Comparison of ENCODE assay signal across 25 cellular contexts in genomic region chr5:57229315-57229714, GRCh38.
DNase-seq lines count a peak whose midpoint lies in the region; ATAC-seq and TF ChIP-seq lines count a peak whose summit lies in the region.
"Had no signal": no experiment of that assay in that cellular context is flagged by ENCODE, and none has a peak within 500 bp of the region (broad histone marks: within the 10 kb centered on the region; RNA-seq: fewer than 3 reads in every experiment).

No MANE protein-coding gene starts in this region.

- no peak overlapping the region for H3K27ac ChIP-seq in HEK293 (ENCODE audit: extremely low read depth, low read depth, low read length)
- H3K27ac ChIP-seq: BLaER1 had no signal

- no peaks in the 10 kb centered on the region for H3K27me3 Mint-ChIP-seq in activated T-cell treated with anti-CD3 and anti-CD28 coated beads, Interleukin-2, amount 50 U/mL, for 24 hours
- H3K27me3 Mint-ChIP-seq in central memory CD8-positive, alpha-beta T cell, result no peaks in the 10 kb centered on the region
- H3K27me3 Mint-ChIP-seq: CD4-positive, alpha-beta T cell had no signal

- no peaks in the 10 kb centered on the region for H3K4me1 ChIP-seq in HEK293 (ENCODE audit: control insufficient read depth, insufficient read depth, low read length)
- H3K4me1 ChIP-seq: Caco-2 had no signal

- peaks cover 49% of the 10 kb centered on the region for H3K4me1 Mint-ChIP-seq in activated T-cell treated with anti-CD3 and anti-CD28 coated beads, Interleukin-2, amount 50 U/mL, for 24 hours (ENCODE audit: low read depth)
- peaks cover 40% of the 10 kb centered on the region for H3K4me1 Mint-ChIP-seq in central memory CD8-positive, alpha-beta T cell

- no peaks in the 10 kb centered on the region for H3K9me3 ChIP-seq in HEK293 (ENCODE audit: control insufficient read depth, insufficient read depth, low read depth, low read length)
- H3K9me3 ChIP-seq: Caco-2, SK-N-SH had no signal

- POLR2A ChIA-PET in HEK293 (lab: Yijun Ruan, JAX), result no interaction called here

- H3K4me3 Mint-ChIP-seq in activated T-cell treated with anti-CD3 and anti-CD28 coated beads, Interleukin-2, amount 50 U/mL, for 24 hours, result no peak overlapping the region
- H3K4me3 Mint-ChIP-seq in central memory CD8-positive, alpha-beta T cell, result no peak overlapping the region
- H3K4me3 Mint-ChIP-seq: CD4-positive, alpha-beta T cell had no signal

- H3K9me3 Mint-ChIP-seq in activated T-cell treated with anti-CD3 and anti-CD28 coated beads, Interleukin-2, amount 50 U/mL, for 24 hours, result no peaks in the 10 kb centered on the region
- H3K9me3 Mint-ChIP-seq in central memory CD8-positive, alpha-beta T cell, result no peaks in the 10 kb centered on the region
- H3K9me3 Mint-ChIP-seq: CD4-positive, alpha-beta T cell had no signal

- peaks cover 82% of the 10 kb centered on the region for H3K36me3 Mint-ChIP-seq in activated T-cell treated with anti-CD3 and anti-CD28 coated beads, Interleukin-2, amount 50 U/mL, for 24 hours (ENCODE audit: low read depth)
- H3K36me3 Mint-ChIP-seq in central memory CD8-positive, alpha-beta T cell (ENCODE audit: insufficient read depth), result peaks cover 26% of the 10 kb centered on the region

- no peak for DNase-seq in activated T-cell treated with anti-CD3 and anti-CD28 coated beads, Interleukin-2, amount 50 U/mL, for 24 hours
- no peak for DNase-seq in activated T-cell treated with anti-CD3 and anti-CD28 coated beads, Interleukin-2, amount 50 U/mL, for 48 hours
- no peak for DNase-seq in central memory CD8-positive, alpha-beta T cell (ENCODE audit: low spot score in 2 of 2)
- DNase-seq in COR-L47 (lab: John Stamatoyannopoulos, UW) (no peak), amniotic stem cell (lab: John Stamatoyannopoulos, UW) (no peak)
- no peak for DNase-seq in activated naive CD4-positive, alpha-beta T cell treated with Interleukin-2 at 50 U/mL for 16 hours
- DNase-seq: Caco-2; CD4-positive, alpha-beta T cell; DMS 273 treated with DMSO at 0.1 percent for 48 hours; DMS79 treated with DMSO at 0.1 percent for 48 hours; GF-D8; MG63; NCI-H1105 treated with DMSO at 0.1 percent for 48 hours; NCI-H146; NCI-H1930; NCI-H2107; NCI-H446; NCI-H524 treated with DMSO at 0.1 percent for 48 hours; NCI-H774; PC-3; SK-N-SH had no signal

- peaks cover 24 to 47% of the 10 kb centered on the region in 2 experiments for H3K36me3 ChIP-seq in HEK293 (ENCODE audit: control insufficient read depth in 2 of 2, insufficient read depth in 1 of 2, low read length in 2 of 2)

- no peak for ATAC-seq in central memory CD8-positive, alpha-beta T cell (replicated peaks; ENCODE audit: extremely low read depth, poor library complexity, severe bottlenecking)
- ATAC-seq: HCT116, K562, PC-3 had no signal

- no peak for TF ChIP-seq CTCF in HEK293 (tag by site-specific recombination; IDR thresholded peaks at IDR 0.05)

- CTCF ChIA-PET in HEK293 (lab: Yijun Ruan, JAX), result interaction anchor here (0.6 kb wide), 1 partner anchor 325 kb away, joined by 3 read pairs; no protein-coding TSS in a partner anchor

- no peak overlapping the region for H3K4me3 ChIP-seq in HEK293 (ENCODE audit: low read depth, low read length)
- H3K4me3 ChIP-seq: BLaER1, K562, MG63 had no signal

- peak overlapping the region; percentile 15 for H3K27ac Mint-ChIP-seq in activated T-cell treated with anti-CD3 and anti-CD28 coated beads, Interleukin-2, amount 50 U/mL, for 24 hours
- peak overlapping the region; percentile 16 for H3K27ac Mint-ChIP-seq in central memory CD8-positive, alpha-beta T cell (ENCODE audit: low read depth)
- H3K27ac Mint-ChIP-seq: CD4-positive, alpha-beta T cell had no signal

TF ChIP-seq in HEK293, 187 proteins besides CTCF, POLR2A, EP300 and RAD21:
- TF ChIP-seq PRDM1 (tag by site-specific recombination; IDR thresholded peaks at IDR 0.05) (peak; percentile 96), ZNF843 (tag by site-specific recombination; IDR thresholded peaks at IDR 0.05) (no peak)
